ENCODE assay signal across 8 cellular contexts in genomic region chr7:6637544-6638229, GRCh38. TPM values are rescaled to one million over a fixed set of nuclear protein-coding genes. Genes with fewer than 3 reads are reported as not detected.
DNase-seq lines count a peak whose midpoint lies in the region; ATAC-seq and TF ChIP-seq lines count a peak whose summit lies in the region.

No MANE protein-coding gene starts in this region.

- TF ChIP-seq CTCF in esophagus muscularis mucosa (IDR thresholded peaks at IDR 0.05), result peak in 1 of 3 experiments; percentile 24
- TF ChIP-seq CTCF in neutrophil (IDR thresholded peaks at IDR 0.05), result peak; percentile 19
- peak in 4 of 5 experiments; percentile 20 to 32 (median 26) for TF ChIP-seq CTCF in transverse colon (IDR thresholded peaks at IDR 0.05)

- no peaks in the 10 kb centered on the region for H3K9me3 ChIP-seq in esophagus muscularis mucosa
- no peaks in the 10 kb centered on the region for H3K9me3 ChIP-seq in neutrophil
- H3K9me3 ChIP-seq in transverse colon, result no peaks in the 10 kb centered on the region

- H3K27ac ChIP-seq in esophagus muscularis mucosa (replicated peaks in 1 of 4), result peak overlapping the region; percentile 32 to 78 (median 68)
- H3K27ac ChIP-seq in neutrophil, result peak overlapping the region; percentile 96
- H3K27ac ChIP-seq in transverse colon, result peak overlapping the region; percentile 59 to 76 (median 67)

- peak; percentile 61 for DNase-seq in NK-92 treated with Interleukin-12 subunit alpha and Interleukin-12 subunit beta, amount 100 ng/mL, for 24 hours (lab: John Stamatoyannopoulos, UW)
- DNase-seq in NK-92 (lab: John Stamatoyannopoulos, UW; ENCODE audit: unreplicated experiment), result no peak
- peak; percentile 24 for DNase-seq in NCI-H1105 treated with DMSO at 0.1 percent for 48 hours (lab: John Stamatoyannopoulos, UW)
- DNase-seq in activated CD8-positive, alpha-beta memory T cell treated with anti-CD3 and anti-CD28 coated beads, Interleukin-2, amount 50 U/mL, for 1 hour (ENCODE audit: extremely low read depth), result peak; percentile 18
- no peak for DNase-seq in esophagus muscularis mucosa (ENCODE audit: extremely low spot score)
- peak; percentile 41 for DNase-seq in transverse colon

- in situ Hi-C loops in transverse colon (cut with MboI; ENCODE audit: low pct_ligation_motif_present in 1 of 4, low pct_unique_long_range_greater_than_20kb in 1 of 4, low sequenced_read_pairs in 3 of 4), result no loop called here

- intact Hi-C loops in esophagus muscularis mucosa (cut with DNase I), result loop anchor here (2.0 to 5.0 kb wide), 2 partner anchors 70 to 93 kb away; partner anchors contain the start of gene ZNF12
- intact Hi-C loops in transverse colon (cut with DNase I; ENCODE audit: low total_unique reads), result loop anchor here (5.0 kb wide), 1 partner anchor 930 kb away; the partner anchor contains the start of gene MIOS

- H3K4me3 ChIP-seq in esophagus muscularis mucosa, result peak overlapping the region; percentile 77 to 99 (median 93)
- peak overlapping the region; percentile 70 to 72 for H3K4me3 ChIP-seq in neutrophil (ENCODE audit: low read depth in 1 of 2, low read length in 1 of 2)
- peak overlapping the region; percentile 63 to 96 (median 94) for H3K4me3 ChIP-seq in transverse colon

- whole genome bisulfite sequencing in esophagus muscularis mucosa, result 2% methylated on average over 33 of the region's 60 CpGs
- 2% methylated on average over 14 of the region's 60 CpGs; no CpG with 5 or more reads in 1 of the 2 donors for WGBS in transverse colon (ENCODE audit: low coverage in 1 of 2), 2 donors

- ATAC-seq in HG02678 (IDR thresholded peaks at IDR 0.05; ENCODE audit: unreplicated experiment), result peak; percentile 80

- TF ChIP-seq POLR2A in esophagus muscularis mucosa (IDR thresholded peaks at IDR 0.05; ENCODE audit: low read depth) (no peak), transverse colon (IDR thresholded peaks at IDR 0.05) (no peak)

- peaks cover 14 to 43% (median 36%) of the 10 kb centered on the region in 4 donors for H3K4me1 ChIP-seq in esophagus muscularis mucosa
- peaks cover 45 to 50% of the 10 kb centered on the region in 2 experiments for H3K4me1 ChIP-seq in neutrophil (ENCODE audit: control insufficient read depth in 1 of 2, insufficient read depth in 1 of 2, low read depth in 1 of 2, low read length in 1 of 2)
- H3K4me1 ChIP-seq in transverse colon, result peaks cover 7 to 25% (median 16%) of the 10 kb centered on the region in 4 donors

- no peaks in the 10 kb centered on the region for H3K27me3 ChIP-seq in esophagus muscularis mucosa
- H3K27me3 ChIP-seq in neutrophil, result no peaks in the 10 kb centered on the region
- H3K27me3 ChIP-seq in transverse colon, result no peaks in the 10 kb centered on the region

- TF ChIP-seq EP300 in esophagus muscularis mucosa (IDR thresholded peaks at IDR 0.05) (no peak), transverse colon (IDR thresholded peaks at IDR 0.05; ENCODE audit: low read depth) (no peak)

- H3K36me3 ChIP-seq in esophagus muscularis mucosa, result peaks cover 0 to 34% (median 18%) of the 10 kb centered on the region in 4 donors
- peaks cover 32% of the 10 kb centered on the region for H3K36me3 ChIP-seq in neutrophil
- H3K36me3 ChIP-seq in transverse colon, result peaks cover 0 to 8% (median under 1%) of the 10 kb centered on the region in 4 donors

RNA-seq across cellular contexts. Expression of gene ZNF316, which starts 0.6 kb away (rescaled TPM):
- 10 to 100 TPM; 24.0 to 38.9 (median 30.8) TPM for total RNA-seq in esophagus muscularis mucosa
- total RNA-seq in transverse colon, result 100 to 1,000 TPM in 1 of 4 donors, 10 to 100 TPM in 3; 15.3 to 188 (median 50.9) TPM

RNA-seq across cellular contexts. Expression of gene ZNF853, which starts 22.3 kb away (rescaled TPM):
- 10 to 100 TPM; 13.7 to 38.6 (median 23.6) TPM for total RNA-seq in esophagus muscularis mucosa
- total RNA-seq in transverse colon, result 10 to 100 TPM in 1 of 4 donors, 1 to 10 TPM in 3; 2.9 to 18.7 (median 7.3) TPM

RNA-seq across cellular contexts. Expression of gene INTS15, which starts 47.9 kb away (rescaled TPM):
- total RNA-seq in esophagus muscularis mucosa (10 to 100 TPM; 22.5 to 38.9 (median 33.5) TPM), transverse colon (10 to 100 TPM; 21.8 to 56.5 (median 32.6) TPM)

Comparison
In these comparisons a context has a peak if more than half of its experiments do, and no peak if none do; other contexts are left out.
1. DNase-seq: peak in NK-92 treated with Interleukin-12 subunit alpha and Interleukin-12 subunit beta, amount 100 ng/mL, for 24 hours (single experiment), NCI-H1105 treated with DMSO at 0.1 percent for 48 hours (single experiment), activated CD8-positive, alpha-beta memory T cell treated with anti-CD3 and anti-CD28 coated beads, Interleukin-2, amount 50 U/mL, for 1 hour (single experiment) and transverse colon (single experiment); none in NK-92 (single experiment) and esophagus muscularis mucosa (single experiment).
2. Peak in every context shown above with its lines, with median percentiles within 50 percentile points of each other: H3K27ac ChIP-seq and H3K4me3 ChIP-seq.